9 cellular contexts compared by ENCODE assay signal in the genomic region with DNA sequence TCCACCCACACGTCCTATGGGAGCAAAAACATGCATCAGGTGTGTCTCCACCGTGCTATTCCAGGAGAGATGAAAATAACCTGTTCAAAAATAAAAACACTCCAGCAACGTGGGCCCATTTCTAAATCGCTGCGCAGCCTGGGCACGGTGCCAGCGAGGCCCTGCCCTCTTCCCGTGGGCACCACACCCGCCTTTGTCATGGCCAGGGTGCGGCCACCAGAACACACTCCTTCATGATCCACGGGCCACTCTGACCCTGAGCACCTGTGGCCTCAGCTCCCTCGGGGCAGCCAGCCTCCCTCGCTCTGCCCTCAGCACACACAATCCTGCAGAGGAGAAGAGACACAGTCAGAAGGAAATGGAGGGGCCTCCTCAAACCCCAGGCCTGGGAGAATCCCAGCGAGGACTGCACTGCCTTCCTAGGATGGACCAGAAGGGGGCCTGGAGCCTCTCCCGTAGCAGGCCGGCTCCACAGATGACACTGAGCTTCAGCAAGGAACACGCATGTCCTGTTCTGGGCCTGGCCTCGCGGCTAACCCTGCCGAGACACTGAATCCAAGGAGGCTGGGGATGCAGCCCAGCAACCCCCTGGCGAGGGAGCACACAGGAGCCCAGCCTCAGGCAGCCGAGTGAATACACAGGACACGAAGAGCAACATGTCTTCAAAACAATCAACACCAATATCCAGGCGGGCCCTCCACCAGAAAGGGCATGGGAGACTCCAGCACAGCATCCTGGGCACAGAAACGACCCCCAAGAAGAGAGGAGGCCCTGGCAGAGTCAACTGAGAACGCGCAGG.
A peak's percentile ranks its signal among the peaks of the same experiment; 100 is the strongest.
DNase-seq lines count a peak whose midpoint lies in the region; ATAC-seq and TF ChIP-seq lines count a peak whose summit lies in the region.
"Had no signal": no experiment of that assay in that cellular context is flagged by ENCODE, and none has a peak within 500 bp of the region (broad histone marks: within the 10 kb centered on the region; RNA-seq: fewer than 3 reads in every experiment).

No MANE protein-coding gene starts in this region.

- H3K36me3 ChIP-seq in breast epithelium (no peaks in the 10 kb centered on the region), adipocyte (ENCODE audit: control insufficient read depth, insufficient read depth, low read length, severe bottlenecking) (no peaks in the 10 kb centered on the region), vagina (no peaks in the 10 kb centered on the region)

- ATAC-seq in left colon (peak; percentile 93), GM18870 (IDR thresholded peaks at IDR 0.05; ENCODE audit: unreplicated experiment) (no peak)

- no peak for TF ChIP-seq CTCF in MCF 10A (IDR thresholded peaks at IDR 0.05; ENCODE audit: unreplicated experiment)
- TF ChIP-seq CTCF in breast epithelium (IDR thresholded peaks at IDR 0.05), result no peak
- peak in 1 of 3 experiments; percentile 21 for TF ChIP-seq CTCF in vagina (IDR thresholded peaks at IDR 0.05)

- POLR2A ChIA-PET in MCF 10A (lab: Yijun Ruan, JAX), result no interaction called here

- no peaks in the 10 kb centered on the region for H3K36me3 Mint-ChIP-seq in MCF 10A (ENCODE audit: insufficient read depth, unreplicated experiment)

- DNase-seq in MCF 10A (ENCODE audit: unreplicated experiment) (peak; percentile 44), breast epithelium (ENCODE audit: low spot score in 2 of 2) (no peak), adipocyte (ENCODE audit: low read depth) (no peak), left colon (peak; percentile 69 to 85), vagina (ENCODE audit: extremely low spot score in 2 of 2) (no peak), glomerular visceral epithelial cell (ENCODE audit: extremely low spot score) (no peak), NCI-H226 (no peak)

- H3K4me1 Mint-ChIP-seq in MCF 10A (ENCODE audit: insufficient read depth, unreplicated experiment), result peaks cover 18% of the 10 kb centered on the region

- H3K9me3 ChIP-seq in breast epithelium (peaks cover 7 to 9% of the 10 kb centered on the region in 2 donors), adipocyte (ENCODE audit: control insufficient read depth, low read length) (no peaks in the 10 kb centered on the region), vagina (no peaks in the 10 kb centered on the region)

- H3K4me3 ChIP-seq in breast epithelium (no peak overlapping the region), adipocyte (ENCODE audit: low read length) (no peak overlapping the region), vagina (no peak overlapping the region)

- no peak overlapping the region for H3K4me3 Mint-ChIP-seq in MCF 10A (ENCODE audit: unreplicated experiment)
- H3K4me3 Mint-ChIP-seq: activated naive CD8-positive, alpha-beta T cell had no signal

- no TSS peak for BruUV-seq in MCF 10A (replicated peaks; lab: Mats Ljungman, UMichigan)

- CTCF ChIA-PET in MCF 10A (lab: Yijun Ruan, JAX), result interaction anchor here (1.0 kb wide), 1 partner anchor 146 kb away, joined by 4 read pairs; no protein-coding TSS in a partner anchor

- H3K9ac ChIP-seq in adipocyte (ENCODE audit: low read length), result peak overlapping the region; percentile 21

- H3K27me3 ChIP-seq in breast epithelium, result no peaks in the 10 kb centered on the region
- no peaks in the 10 kb centered on the region for H3K27me3 ChIP-seq in adipocyte (replicated peaks; ENCODE audit: control insufficient read depth, insufficient read depth, low read length)
- H3K27me3 ChIP-seq in vagina, result no peaks in the 10 kb centered on the region

- H3K9me3 Mint-ChIP-seq in MCF 10A (ENCODE audit: unreplicated experiment), result no peaks in the 10 kb centered on the region

- H3K4me1 ChIP-seq in breast epithelium (no peaks in the 10 kb centered on the region), adipocyte (ENCODE audit: control insufficient read depth, insufficient read depth, low read length) (peaks cover 4% of the 10 kb centered on the region), vagina (peaks cover 17% of the 10 kb centered on the region)

- H3K27me3 Mint-ChIP-seq in MCF 10A (ENCODE audit: insufficient read depth, unreplicated experiment), result no peaks in the 10 kb centered on the region
- H3K27me3 Mint-ChIP-seq: activated naive CD8-positive, alpha-beta T cell had no signal

- no peak overlapping the region for H3K27ac ChIP-seq in breast epithelium
- peak overlapping the region; percentile 1 for H3K27ac ChIP-seq in vagina

- TF ChIP-seq POLR2A in breast epithelium (IDR thresholded peaks at IDR 0.05) (no peak), vagina (IDR thresholded peaks at IDR 0.05) (no peak)

- intact Hi-C loops in MCF 10A (cut with micrococcal nuclease), result no loop called here
- intact Hi-C loops in breast epithelium (cut with DNase I; ENCODE audit: low total_unique reads), result loop anchor here (10.0 kb wide), 1 partner anchor 1569 kb away; no protein-coding TSS in a partner anchor
- intact Hi-C loops in left colon (cut with DNase I, micrococcal nuclease), result no loop called here
- intact Hi-C loops in vagina (cut with DNase I), result no loop called here

- H3K27ac Mint-ChIP-seq in MCF 10A (ENCODE audit: low read depth, unreplicated experiment), result peak overlapping the region; percentile 14

Comparison
In these comparisons a context has a peak if more than half of its experiments do, and no peak if none do; other contexts are left out.
1. DNase-seq: peak in MCF 10A (single experiment) and left colon (2 of 2); none in breast epithelium (0 of 2), adipocyte (single experiment), vagina (0 of 2), glomerular visceral epithelial cell (single experiment) and NCI-H226 (single experiment).